Comparison of ENCODE assay signal across 8 cellular contexts in the genomic region with DNA sequence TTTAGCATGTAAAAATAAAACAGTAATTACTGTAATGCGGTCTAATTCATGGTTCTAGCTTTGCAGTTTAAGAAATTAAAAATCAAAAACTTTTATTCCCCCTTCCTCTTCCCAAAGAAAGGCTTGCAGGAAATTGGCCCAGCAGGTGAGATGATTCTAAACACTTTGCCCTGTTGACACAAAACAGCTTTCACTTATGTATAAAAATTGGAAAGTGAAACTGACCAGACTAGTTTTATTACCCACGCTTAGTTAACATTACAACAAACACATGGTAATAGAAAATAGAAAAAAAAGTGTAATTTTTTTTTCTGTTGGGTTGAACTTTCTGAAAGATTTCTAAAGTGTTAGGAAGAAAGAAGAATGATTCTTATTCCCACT. TPM values are rescaled to one million over a fixed set of nuclear protein-coding genes. Genes with fewer than 3 reads are reported as not detected.
A peak's percentile ranks its signal among the peaks of the same experiment; 100 is the strongest.
DNase-seq lines count a peak whose midpoint lies in the region; ATAC-seq and TF ChIP-seq lines count a peak whose summit lies in the region.

No MANE protein-coding gene starts in this region.

- H3K4me1 ChIP-seq in testis = peaks cover 16% of the 10 kb centered on the region

- TF ChIP-seq POLR2A in testis (IDR thresholded peaks at IDR 0.05) = no peak

- H3K27me3 Mint-ChIP-seq in activated CD4-positive, alpha-beta T cell treated with anti-CD3 and anti-CD28 coated beads, Interleukin-2, amount 10 ng/mL, durations not matched to agents 7 days and 5 days = no peaks in the 10 kb centered on the region
- no peaks in the 10 kb centered on the region for H3K27me3 Mint-ChIP-seq in activated naive CD8-positive, alpha-beta T cell treated with anti-CD3 and anti-CD28 coated beads, Interleukin-2, amount 10 ng/mL, durations not matched to agents 7 days and 5 days

- intact Hi-C loops in testis (cut with DNase I; ENCODE audit: low total_unique reads) = no loop called here

- peak overlapping the region; percentile 98 for H3K27ac Mint-ChIP-seq in activated CD4-positive, alpha-beta T cell treated with anti-CD3 and anti-CD28 coated beads, Interleukin-2, amount 10 ng/mL, durations not matched to agents 7 days and 5 days
- peak overlapping the region; percentile 96 for H3K27ac Mint-ChIP-seq in activated naive CD8-positive, alpha-beta T cell treated with anti-CD3 and anti-CD28 coated beads, Interleukin-2, amount 10 ng/mL, durations not matched to agents 7 days and 5 days

- TF ChIP-seq CTCF in testis (IDR thresholded peaks at IDR 0.05) = no peak

- H3K36me3 ChIP-seq in testis (ENCODE audit: low read depth, missing control alignments) = no peaks in the 10 kb centered on the region

- POLR2A ChIA-PET in activated CD4-positive, alpha-beta T cell treated with anti-CD3 and anti-CD28 coated beads, Interleukin-2, amount 10 ng/mL, durations not matched to agents 7 days and 5 days (lab: Charles Lee) = no interaction called here
- POLR2A ChIA-PET in activated naive CD8-positive, alpha-beta T cell treated with anti-CD3 and anti-CD28 coated beads, Interleukin-2, amount 10 ng/mL, durations not matched to agents 7 days and 5 days (lab: Charles Lee) = interaction anchor here (0.8 to 1.6 kb wide), 2 partner anchors 35 to 281 kb away, joined by 3 to 6 read pairs; no protein-coding TSS in a partner anchor

- 30 to 40% methylated on average over 2 of the region's 2 CpGs for WGBS in testis, 2 donors

- H3K36me3 Mint-ChIP-seq in activated CD4-positive, alpha-beta T cell treated with anti-CD3 and anti-CD28 coated beads, Interleukin-2, amount 10 ng/mL, durations not matched to agents 7 days and 5 days (ENCODE audit: low read depth) = peaks cover 8% of the 10 kb centered on the region
- H3K36me3 Mint-ChIP-seq in activated naive CD8-positive, alpha-beta T cell treated with anti-CD3 and anti-CD28 coated beads, Interleukin-2, amount 10 ng/mL, durations not matched to agents 7 days and 5 days = peaks cover 5% of the 10 kb centered on the region

- no peaks in the 10 kb centered on the region for H3K27me3 ChIP-seq in layer of hippocampus (ENCODE audit: control insufficient read depth, insufficient read depth, low read length)
- H3K27me3 ChIP-seq in testis = no peaks in the 10 kb centered on the region

- peaks cover 50% of the 10 kb centered on the region for H3K4me1 Mint-ChIP-seq in activated CD4-positive, alpha-beta T cell treated with anti-CD3 and anti-CD28 coated beads, Interleukin-2, amount 10 ng/mL, durations not matched to agents 7 days and 5 days
- H3K4me1 Mint-ChIP-seq in activated naive CD8-positive, alpha-beta T cell treated with anti-CD3 and anti-CD28 coated beads, Interleukin-2, amount 10 ng/mL, durations not matched to agents 7 days and 5 days = peaks cover 43% of the 10 kb centered on the region

- CTCF ChIA-PET in activated CD4-positive, alpha-beta T cell treated with anti-CD3 and anti-CD28 coated beads, Interleukin-2, amount 10 ng/mL, durations not matched to agents 7 days and 5 days (lab: Charles Lee) = interaction anchor here (1.3 to 2.0 kb wide), 3 partner anchors 39 to 43 kb away, joined by 3 to 5 read pairs (median 4); no protein-coding TSS in a partner anchor

- DNase-seq in activated CD4-positive, alpha-beta T cell treated with anti-CD3 and anti-CD28 coated beads, Interleukin-2, amount 10 ng/mL, durations not matched to agents 7 days and 5 days = no peak
- DNase-seq in activated CD4-positive, alpha-beta T cell treated with anti-CD3 and anti-CD28 coated beads for 48 hours = no peak
- no peak for DNase-seq in activated naive CD8-positive, alpha-beta T cell treated with anti-CD3 and anti-CD28 coated beads, Interleukin-2, amount 10 ng/mL, durations not matched to agents 7 days and 5 days
- DNase-seq in testis (no peak), cerebellum (ENCODE audit: low spot score) (no peak), AML-193 (lab: John Stamatoyannopoulos, UW) (no peak)
- DNase-seq in stimulated activated CD4-positive, alpha-beta T cell treated with anti-CD3 and anti-CD28 coated beads, Interleukin-4, amount 100 ng/mL, for 1 hour = no peak

- H3K9me3 Mint-ChIP-seq in activated CD4-positive, alpha-beta T cell treated with anti-CD3 and anti-CD28 coated beads, Interleukin-2, amount 10 ng/mL, durations not matched to agents 7 days and 5 days = peaks cover 2% of the 10 kb centered on the region
- H3K9me3 Mint-ChIP-seq in activated naive CD8-positive, alpha-beta T cell treated with anti-CD3 and anti-CD28 coated beads, Interleukin-2, amount 10 ng/mL, durations not matched to agents 7 days and 5 days = peaks cover under 1% of the 10 kb centered on the region

- H3K4me3 ChIP-seq in testis = peak overlapping the region; percentile 66 to 88

- H3K4me3 Mint-ChIP-seq in activated CD4-positive, alpha-beta T cell treated with anti-CD3 and anti-CD28 coated beads, Interleukin-2, amount 10 ng/mL, durations not matched to agents 7 days and 5 days = peak overlapping the region; percentile 92
- peak overlapping the region; percentile 94 for H3K4me3 Mint-ChIP-seq in activated naive CD8-positive, alpha-beta T cell treated with anti-CD3 and anti-CD28 coated beads, Interleukin-2, amount 10 ng/mL, durations not matched to agents 7 days and 5 days

- no peaks in the 10 kb centered on the region for H3K9me3 ChIP-seq in testis

- ATAC-seq in activated naive CD8-positive, alpha-beta T cell treated with anti-CD3 and anti-CD28 coated beads, Interleukin-2, amount 10 ng/mL, durations not matched to agents 7 days and 5 days (ENCODE audit: low read depth) = no peak

- H3K27ac ChIP-seq in layer of hippocampus (ENCODE audit: low read depth, low read length) (peak overlapping the region; percentile 77), testis (peak overlapping the region; percentile 88)

RNA-seq across cellular contexts. Expression of gene CCDC6, which starts 1.2 kb away (rescaled TPM):
- 10 to 100 TPM; 18.9 to 21.8 TPM for total RNA-seq in activated CD4-positive, alpha-beta T cell treated with anti-CD3 and anti-CD28 coated beads, Interleukin-2, amount 10 ng/mL, durations not matched to agents 7 days and 5 days
- total RNA-seq in activated naive CD8-positive, alpha-beta T cell treated with anti-CD3 and anti-CD28 coated beads, Interleukin-2, amount 10 ng/mL, durations not matched to agents 7 days and 5 days = 10 to 100 TPM; 20.4 to 21.4 TPM
- total RNA-seq in testis (10 to 100 TPM; 41.7 to 52.2 TPM), cerebellum (35.4 TPM)
- 21.1 TPM for polyA plus RNA-seq in testis (ENCODE audit: insufficient read depth, low read depth, low replicate concordance)
